Comparison of ENCODE assay signal across 12 cellular contexts in the genomic region with DNA sequence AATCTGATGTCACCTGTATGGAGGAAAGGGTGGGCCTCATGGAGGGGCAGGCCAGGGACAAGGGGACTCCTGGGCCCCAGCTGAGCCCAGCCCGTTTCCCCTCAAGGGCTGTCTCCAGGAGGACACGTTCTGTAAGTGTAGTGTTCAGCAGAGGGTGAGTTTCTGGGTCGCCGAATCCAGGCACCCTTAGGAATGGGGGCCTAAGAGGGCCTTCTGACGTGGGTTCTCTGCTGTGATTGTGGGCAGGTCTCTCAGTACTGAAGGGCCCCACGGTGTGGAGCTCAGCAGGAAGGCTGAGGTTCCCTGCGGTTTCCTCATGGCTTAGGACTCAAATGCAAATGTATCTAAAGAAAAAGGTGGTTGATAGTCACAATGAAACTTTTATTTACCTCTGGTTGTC. TPM values are rescaled to one million over a fixed set of nuclear protein-coding genes. Genes with fewer than 3 reads are reported as not detected.
DNase-seq lines count a peak whose midpoint lies in the region; FAIRE-seq and TF ChIP-seq lines count a peak whose summit lies in the region.
"Had no signal": no experiment of that assay in that cellular context is flagged by ENCODE, and none has a peak within 500 bp of the region (broad histone marks: within the 10 kb centered on the region; RNA-seq: fewer than 3 reads in every experiment).

No MANE protein-coding gene starts in this region.

- H3K36me3 ChIP-seq in HUES48 (ENCODE audit: control insufficient read depth, insufficient read depth, low read length) (peaks cover 48% of the 10 kb centered on the region), small intestine (ENCODE audit: control insufficient read depth in 2 of 2, insufficient read depth in 2 of 2, low read length in 2 of 2) (peaks cover 0 to 4% of the 10 kb centered on the region in 2 donors), Caco-2 (ENCODE audit: control insufficient read depth, insufficient read depth, low read length) (no peaks in the 10 kb centered on the region)
- H3K36me3 ChIP-seq: uterus had no signal

- POLR2A ChIA-PET in Caco-2 (lab: Charles Lee) = no interaction called here

- CTCF ChIA-PET in Caco-2 (lab: Charles Lee) = no interaction called here

- no peaks in the 10 kb centered on the region for H3K27me3 ChIP-seq in HUES48 (ENCODE audit: control insufficient read depth, insufficient read depth, low read length)
- H3K27me3 ChIP-seq in small intestine (ENCODE audit: control insufficient read depth in 2 of 2, insufficient read depth in 2 of 2, low read length in 2 of 2) = no peaks in the 10 kb centered on the region
- no peaks in the 10 kb centered on the region for H3K27me3 ChIP-seq in Caco-2 (replicated peaks; ENCODE audit: control insufficient read depth, insufficient read depth, low read length)
- H3K27me3 ChIP-seq: uterus had no signal

- no peak overlapping the region for H3K9ac ChIP-seq in HUES48 (ENCODE audit: low read depth, low read length)

- H3K27ac Mint-ChIP-seq in activated naive CD4-positive, alpha-beta T cell treated with anti-CD3 and anti-CD28 coated beads, Interleukin-2, amount 50 U/mL, for 24 hours = peak overlapping the region; percentile 55
- H3K27ac Mint-ChIP-seq in Caco-2 (ENCODE audit: unreplicated experiment) = no peak overlapping the region

- H3K4me1 Mint-ChIP-seq in activated naive CD4-positive, alpha-beta T cell treated with anti-CD3 and anti-CD28 coated beads, Interleukin-2, amount 50 U/mL, for 24 hours = peaks cover 29% of the 10 kb centered on the region
- peaks cover 25% of the 10 kb centered on the region for H3K4me1 Mint-ChIP-seq in Caco-2 (ENCODE audit: low read depth, unreplicated experiment)

- no peaks in the 10 kb centered on the region for H3K9me3 ChIP-seq in HUES48 (ENCODE audit: control insufficient read depth, insufficient read depth, low read length)
- no peaks in the 10 kb centered on the region for H3K9me3 ChIP-seq in small intestine (ENCODE audit: control insufficient read depth, low read depth)
- no peaks in the 10 kb centered on the region for H3K9me3 ChIP-seq in Caco-2
- H3K9me3 ChIP-seq: neutrophil, uterus had no signal

- intact Hi-C loops in Caco-2 (cut with micrococcal nuclease; ENCODE audit: unreplicated experiment) = no loop called here

- H3K36me3 Mint-ChIP-seq in activated naive CD4-positive, alpha-beta T cell treated with anti-CD3 and anti-CD28 coated beads, Interleukin-2, amount 50 U/mL, for 24 hours = no peaks in the 10 kb centered on the region
- peaks cover 43% of the 10 kb centered on the region for H3K36me3 Mint-ChIP-seq in Caco-2 (ENCODE audit: insufficient read depth, unreplicated experiment)

- WGBS in small intestine, 3 donors = 64 to 78% (median 74%) methylated on average over 7 of the region's 7 CpGs

- no peak for FAIRE-seq in small intestine (lab: Jason Lieb, UNC)
- FAIRE-seq: TTC549 had no signal

- H3K4me1 ChIP-seq in HUES48 (ENCODE audit: control insufficient read depth, insufficient read depth, low read length) (peaks cover 31% of the 10 kb centered on the region), small intestine (ENCODE audit: control insufficient read depth in 2 of 2, insufficient read depth in 1 of 2, low read depth in 1 of 2, low read length in 1 of 2) (no peaks in the 10 kb centered on the region), Caco-2 (peaks cover 20% of the 10 kb centered on the region)

- H3K4me3 Mint-ChIP-seq in activated naive CD4-positive, alpha-beta T cell treated with anti-CD3 and anti-CD28 coated beads, Interleukin-2, amount 50 U/mL, for 24 hours = peak overlapping the region; percentile 44
- no peak overlapping the region for H3K4me3 Mint-ChIP-seq in Caco-2 (ENCODE audit: unreplicated experiment)

- DNase-seq in GM13976 (ENCODE audit: low spot score) (peak; percentile 73), small intestine (peak; percentile 20), NCI-H1105 (lab: John Stamatoyannopoulos, UW) (no peak), Caco-2 (no peak), NCI-H187 (lab: John Stamatoyannopoulos, UW) (no peak)
- DNase-seq: EL, NCI-H1694, uterus had no signal

- H3K9me3 Mint-ChIP-seq in activated naive CD4-positive, alpha-beta T cell treated with anti-CD3 and anti-CD28 coated beads, Interleukin-2, amount 50 U/mL, for 24 hours = no peaks in the 10 kb centered on the region
- no peaks in the 10 kb centered on the region for H3K9me3 Mint-ChIP-seq in Caco-2 (ENCODE audit: unreplicated experiment)

- in situ Hi-C loops in GM13976 (cut with MboI; ENCODE audit: low sequenced_read_pairs, unreplicated experiment) = no loop called here

- H3K27me3 Mint-ChIP-seq in activated naive CD4-positive, alpha-beta T cell treated with anti-CD3 and anti-CD28 coated beads, Interleukin-2, amount 50 U/mL, for 24 hours = no peaks in the 10 kb centered on the region
- no peaks in the 10 kb centered on the region for H3K27me3 Mint-ChIP-seq in Caco-2 (ENCODE audit: insufficient read depth, unreplicated experiment)

- H3K4me3 ChIP-seq in HUES48 (ENCODE audit: low read depth, low read length) = no peak overlapping the region
- no peak overlapping the region for H3K4me3 ChIP-seq in small intestine (ENCODE audit: low read depth in 1 of 2, low read length in 2 of 2)
- no peak overlapping the region for H3K4me3 ChIP-seq in Caco-2 (ENCODE audit: low read depth, low read length)
- H3K4me3 ChIP-seq: uterus had no signal

- H3K27ac ChIP-seq in HUES48 (ENCODE audit: low read depth, low read length) = peak overlapping the region; percentile 69
- H3K27ac ChIP-seq in small intestine (ENCODE audit: low read depth in 1 of 2, low read length in 1 of 2) = no peak overlapping the region
- H3K27ac ChIP-seq: neutrophil, uterus had no signal

- TF ChIP-seq CTCF in GM13976 (IDR thresholded peaks at IDR 0.05; ENCODE audit: borderline replicate concordance, control extremely low read depth, extremely low read depth, insufficient read depth, missing control alignments) (no peak), Caco-2 (IDR thresholded peaks at IDR 0.05; ENCODE audit: insufficient read depth in 1 of 2, low read depth in 1 of 2, low read length in 1 of 2, severe bottlenecking in 1 of 2, unreplicated experiment in 1 of 2) (no peak)

- BruUV-seq in Caco-2 (replicated peaks; lab: Mats Ljungman, UMichigan) = no TSS peak

RNA-seq across cellular contexts. Expression of a gene that starts 6.5 kb away (rescaled TPM):
- 10 to 100 TPM in 2 of 3 donors, 1 to 10 TPM in 1; 9.5 to 20.3 (median 10.5) TPM for polyA plus RNA-seq in small intestine
- total RNA-seq in Caco-2 (2022) = 40.6 and 44.3 TPM in 2 replicates

RNA-seq across cellular contexts. Expression of a gene that starts 14.7 kb away (rescaled TPM):
- 100 to 1,000 TPM in 2 of 3 donors, 10 to 100 TPM in 1; 84.7 to 363 (median 279) TPM for polyA plus RNA-seq in small intestine
- 85.5 and 92.6 TPM in 2 replicates for total RNA-seq in Caco-2 (2022)

RNA-seq across cellular contexts. Expression of a gene that starts 41.7 kb away (rescaled TPM):
- 100 to 1,000 TPM in 2 of 3 donors, 10 to 100 TPM in 1; 96.1 to 219 (median 215) TPM for polyA plus RNA-seq in small intestine
- total RNA-seq in Caco-2 (2022) = 119 and 124 TPM in 2 replicates

RNA-seq across cellular contexts. Expression of a gene that starts 50.5 kb away (rescaled TPM):
- 100 to 1,000 TPM in 2 of 3 donors, 10 to 100 TPM in 1; 81.9 to 120 (median 119) TPM for polyA plus RNA-seq in small intestine
- total RNA-seq in Caco-2 (2022) = 134 and 136 TPM in 2 replicates

Comparison
In these comparisons a context has a peak if more than half of its experiments do, and no peak if none do; other contexts are left out.
1. DNase-seq: peak in GM13976 (single experiment) and small intestine (single experiment); none in NCI-H1105 (single experiment), Caco-2 (0 of 2) and NCI-H187 (0 of 2).